ENCODE assay signal across 27 cellular contexts in the genomic region with DNA sequence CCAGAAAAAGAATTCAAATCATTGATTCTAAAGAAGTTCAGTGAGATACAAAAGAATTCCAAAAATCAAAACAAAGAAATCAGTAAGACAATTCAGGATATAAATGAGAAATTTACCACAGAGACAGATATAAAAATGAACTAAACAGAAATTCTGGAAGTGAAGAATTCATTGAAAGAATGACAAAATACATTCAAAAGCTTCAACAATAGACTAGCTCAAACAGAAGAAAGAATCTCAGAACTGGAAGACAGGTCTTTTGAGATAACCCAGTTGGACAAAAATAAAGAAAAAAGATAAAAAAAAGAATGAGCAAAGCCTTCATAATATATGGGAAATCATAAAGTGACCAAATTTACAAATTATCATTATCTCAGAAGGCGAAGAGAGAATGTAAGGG.
"Had no signal": no experiment of that assay in that cellular context is flagged by ENCODE, and none has a peak within 500 bp of the region (broad histone marks: within the 10 kb centered on the region; RNA-seq: fewer than 3 reads in every experiment).

No MANE protein-coding gene starts in this region.

- ATAC-seq: activated CD8-positive, alpha-beta memory T cell treated with anti-CD3 and anti-CD28 coated beads, Interleukin-2, amount 10 ng/mL, durations not matched to agents 7 days and 5 days; T-cell had no signal

- H3K4me3 ChIP-seq: colonic mucosa, Peyer's patch, SJSA1 had no signal

- H3K9me3 ChIP-seq: colonic mucosa, Peyer's patch, SJSA1 had no signal

- DNase-seq: activated B cell treated with CpG ODN at 0.5 μM for 24 hours; activated CD4-positive, alpha-beta T cell treated with anti-CD3 and anti-CD28 coated beads for 1 hour; activated CD4-positive, alpha-beta T cell treated with anti-CD3 and anti-CD28 coated beads, Interleukin-2, amount 10 ng/mL, durations not matched to agents 24 days and 14 days; activated CD4-positive, alpha-beta T cell treated with anti-CD3 and anti-CD28 coated beads, Interleukin-2, amount 50 U/mL, for 48 hours; activated CD8-positive, alpha-beta memory T cell treated with anti-CD3 and anti-CD28 coated beads, Interleukin-2, amount 10 ng/mL, durations not matched to agents 7 days and 5 days; activated effector memory CD4-positive, alpha-beta T cell treated with Interleukin-2 at 50 U/mL for 16 hours; activated naive CD4-positive, alpha-beta T cell; activated T-cell treated with anti-CD3 and anti-CD28 coated beads, Interleukin-2, amount 50 U/mL, for 24 hours; amygdala; brain microvascular endothelial cell; cerebellar nuclear complex; colonic mucosa; Kasumi-1; NCI-H1092 treated with DMSO at 0.1 percent for 48 hours; NCI-H1417 treated with DMSO at 0.1 percent for 48 hours; NCI-H1694; NCI-H345; NCI-H510A treated with DMSO at 0.1 percent for 48 hours; NCI-H69; Peyer's patch; SHP77; T-cell; T-helper 2 cell; T1000 had no signal

- H3K4me1 ChIP-seq: colonic mucosa, Peyer's patch, SJSA1 had no signal

- H3K27me3 ChIP-seq: brain microvascular endothelial cell, colonic mucosa, Peyer's patch, SJSA1 had no signal

- H3K36me3 ChIP-seq: brain microvascular endothelial cell, colonic mucosa, Peyer's patch, SJSA1 had no signal

- FAIRE-seq: TTC549 had no signal

- H3K27ac ChIP-seq: brain microvascular endothelial cell, colonic mucosa, Peyer's patch, RWPE1, SJSA1 had no signal
